ENCODE assay signal across 8 cellular contexts in the genomic region with DNA sequence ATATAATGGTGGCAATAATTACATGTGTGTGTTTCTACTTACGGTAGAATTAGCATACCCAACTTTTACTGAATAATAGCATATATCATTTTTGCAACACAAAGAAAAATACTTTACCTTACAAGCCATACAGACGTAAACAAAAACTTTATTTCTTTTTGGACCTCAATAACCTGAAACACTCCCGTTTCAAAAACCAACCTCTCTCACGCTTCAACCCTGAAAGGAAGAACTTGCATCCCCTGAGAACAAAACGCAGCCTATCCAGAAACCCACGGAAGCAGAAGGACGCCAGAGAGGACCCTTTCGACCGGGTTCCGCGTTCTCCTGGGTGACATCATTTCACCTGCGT. TPM values are rescaled to one million over a fixed set of nuclear protein-coding genes. Genes with fewer than 3 reads are reported as not detected.
A peak's percentile ranks its signal among the peaks of the same experiment; 100 is the strongest.
DNase-seq lines count a peak whose midpoint lies in the region; ATAC-seq and TF ChIP-seq lines count a peak whose summit lies in the region.

A gene (minus strand): TSS at position 290 of the 352 bp plus-strand sequence. CDS start 161 bp downstream, at position 129.

- H3K27ac ChIP-seq in SJSA1: peak within 1 kb of the TSS; percentile 74
- peak within 1 kb of the TSS; percentile 94 for H3K27ac ChIP-seq in naive thymus-derived CD4-positive, alpha-beta T cell (ENCODE audit: low read depth, low read length)

- no peaks in the 10 kb centered on the region for H3K9me3 ChIP-seq in SJSA1 (replicated peaks)
- no peaks in the 10 kb centered on the region for H3K9me3 ChIP-seq in naive thymus-derived CD4-positive, alpha-beta T cell (ENCODE audit: control insufficient read depth in 2 of 3, low read length in 3 of 3)

- H3K27ac Mint-ChIP-seq in naive thymus-derived CD4-positive, alpha-beta T cell: peak within 1 kb of the TSS; percentile 92 to 99 (median 97)

- H3K36me3 ChIP-seq in GM06990 (ENCODE audit: control insufficient read depth, insufficient read depth, low read length) (no peaks in the 10 kb centered on the region; the same call in 1 of the 2 replicates), SJSA1 (peaks cover 4% of the 10 kb centered on the region)
- no peaks in the 10 kb centered on the region for H3K36me3 ChIP-seq in naive thymus-derived CD4-positive, alpha-beta T cell (ENCODE audit: control insufficient read depth in 2 of 3, insufficient read depth in 3 of 3, low read length in 3 of 3)

- POLR2A ChIA-PET in naive thymus-derived CD4-positive, alpha-beta T cell (lab: Charles Lee): interaction anchor here (0.8 to 1.6 kb wide), 3 partner anchors 10 to 87 kb away, joined by 3 to 16 read pairs (median 3); no protein-coding TSS in a partner anchor

- intact Hi-C loops in naive thymus-derived CD4-positive, alpha-beta T cell (cut with micrococcal nuclease): loop anchor here (1.0 to 10.0 kb wide), 16 partner anchors 71 to 1285 kb away; a partner anchor contains a TSS

- no peak for DNase-seq in GM06990 (ENCODE audit: extremely low read depth, insufficient read length)
- DNase-seq in SJSA1 (ENCODE audit: low read depth in 1 of 2, low spot score in 2 of 2): no peak
- peak in 6 of 9 donors; percentile 50 to 71 (median 60) for DNase-seq in naive thymus-derived CD4-positive, alpha-beta T cell
- no peak for DNase-seq in putamen (ENCODE audit: low spot score)
- DNase-seq in ecto neural progenitor cell (ENCODE audit: low spot score): no peak
- DNase-seq in AG20443 (ENCODE audit: low spot score): no peak

- H3K4me3 ChIP-seq in GM06990 (replicated peaks; ENCODE audit: low read depth, low read length) (peak within 1 kb of the TSS; percentile 80), SJSA1 (peak within 1 kb of the TSS; percentile 88)
- H3K4me3 ChIP-seq in naive thymus-derived CD4-positive, alpha-beta T cell (ENCODE audit: low read length): peak within 1 kb of the TSS; percentile 77

- no peak for TF ChIP-seq CTCF in GM06990 (IDR thresholded peaks at IDR 0.05; ENCODE audit: insufficient read depth, low read length, poor library complexity, severe bottlenecking)

- peaks cover 0 to 5% (median 0%) of the 10 kb centered on the region in 5 donors for H3K36me3 Mint-ChIP-seq in naive thymus-derived CD4-positive, alpha-beta T cell

- peaks cover 0 to 2% (median 0%) of the 10 kb centered on the region in 5 donors for H3K27me3 Mint-ChIP-seq in naive thymus-derived CD4-positive, alpha-beta T cell

- in situ Hi-C loops in endometrial microvascular endothelial cells (cut with HindIII; ENCODE audit: inconsistent ontology term, low pct_unique_long_range_greater_than_20kb, low sequenced_read_pairs): no loop called here

- H3K9me3 Mint-ChIP-seq in naive thymus-derived CD4-positive, alpha-beta T cell: peaks cover 0 to 2% (median 0%) of the 10 kb centered on the region in 11 donors

- peak within 1 kb of the TSS; percentile 85 to 97 (median 92) for H3K4me3 Mint-ChIP-seq in naive thymus-derived CD4-positive, alpha-beta T cell

- ATAC-seq in naive thymus-derived CD4-positive, alpha-beta T cell: no peak
- no peak for ATAC-seq in HG02571 (IDR thresholded peaks at IDR 0.05; ENCODE audit: unreplicated experiment)

- H3K4me1 ChIP-seq in SJSA1 (replicated peaks): peaks cover 8% of the 10 kb centered on the region
- H3K4me1 ChIP-seq in naive thymus-derived CD4-positive, alpha-beta T cell (ENCODE audit: control insufficient read depth in 2 of 2, insufficient read depth in 2 of 2, low read length in 2 of 2): peaks cover 16 to 30% of the 10 kb centered on the region in 2 donors

- H3K4me1 Mint-ChIP-seq in naive thymus-derived CD4-positive, alpha-beta T cell: peaks cover 36 to 66% (median 60%) of the 10 kb centered on the region in 7 donors

- no peaks in the 10 kb centered on the region for H3K27me3 ChIP-seq in GM06990 (replicated peaks; ENCODE audit: control insufficient read depth, insufficient read depth, low read length)
- H3K27me3 ChIP-seq in SJSA1 (replicated peaks): no peaks in the 10 kb centered on the region
- H3K27me3 ChIP-seq in naive thymus-derived CD4-positive, alpha-beta T cell (ENCODE audit: control insufficient read depth in 2 of 2, insufficient read depth in 2 of 2, low read length in 2 of 2): no peaks in the 10 kb centered on the region

- CTCF ChIA-PET in naive thymus-derived CD4-positive, alpha-beta T cell (lab: Charles Lee): interaction anchor here (0.6 kb wide), 1 partner anchor 611 kb away, joined by 3 read pairs; no protein-coding TSS in a partner anchor

RNA-seq across cellular contexts. Expression of the gene that starts here (rescaled TPM):
- total RNA-seq in SJSA1 (2014; rRNA removed; shearing (Covaris generic)): 7.9 and 8.8 TPM in 2 replicates
- total RNA-seq in endometrial microvascular endothelial cells (ENCODE audit: inconsistent ontology term): 19.7 TPM
- total RNA-seq in naive thymus-derived CD4-positive, alpha-beta T cell: 10 to 100 TPM; 39.2 to 88.2 (median 72.9) TPM
- 10 to 100 TPM; 16.8 to 25.2 TPM for polyA plus RNA-seq in naive thymus-derived CD4-positive, alpha-beta T cell

Comparison
In these comparisons a context has a peak if more than half of its experiments do, and no peak if none do; other contexts are left out.
1. DNase-seq: peak in naive thymus-derived CD4-positive, alpha-beta T cell (6 of 9); none in GM06990 (single experiment), SJSA1 (0 of 2), putamen (single experiment), ecto neural progenitor cell (single experiment) and AG20443 (single experiment).
2. Peak in every context shown above with its lines, with median percentiles within 50 percentile points of each other: H3K4me3 ChIP-seq.